In the genomic region with DNA sequence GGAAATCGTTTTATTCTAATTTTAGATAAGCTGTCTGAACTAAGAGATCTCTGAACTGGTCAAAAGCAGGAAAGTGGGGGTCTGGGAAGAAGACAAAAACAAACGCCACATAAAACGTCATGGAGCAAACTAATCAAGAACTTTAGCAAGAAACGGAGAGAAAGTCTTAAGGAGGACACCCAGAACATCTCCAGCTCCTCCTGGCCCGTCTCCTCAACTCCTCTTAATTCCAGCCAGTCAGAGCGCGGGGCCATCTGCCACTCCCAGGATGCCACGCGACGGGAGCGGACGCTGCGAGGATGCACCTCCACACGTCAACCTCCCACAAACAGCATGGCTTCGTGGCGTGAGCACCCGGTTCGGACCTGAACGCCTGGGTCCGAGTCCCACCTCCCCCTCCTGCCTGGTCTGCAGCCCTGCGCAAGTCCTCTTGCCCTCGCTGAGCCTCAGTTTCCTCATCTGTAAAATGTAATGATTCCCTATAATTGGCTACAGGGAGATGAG, we compare ENCODE assay signal across 8 cellular contexts. TPM values are rescaled to one million over a fixed set of nuclear protein-coding genes. Genes with fewer than 3 reads are reported as not detected.
DNase-seq lines count a peak whose midpoint lies in the region; ATAC-seq, FAIRE-seq and TF ChIP-seq lines count a peak whose summit lies in the region.

No MANE protein-coding gene starts in this region.

- H4K20me1 ChIP-seq in smooth muscle cell (ENCODE audit: low read depth), result peaks cover 78% of the 10 kb centered on the region

- peak; percentile 79 for DNase-seq in NCI-H2227 (lab: John Stamatoyannopoulos, UW; ENCODE audit: unreplicated experiment)
- peak; percentile 64 for DNase-seq in WTC11 (ENCODE audit: low spot score)
- peak; percentile 61 for DNase-seq in bronchial epithelial cell (ENCODE audit: low read depth)
- DNase-seq in immature natural killer cell, result peak; percentile 47 to 52 (median 52)
- peak; percentile 33 for DNase-seq in smooth muscle cell (lab: John Stamatoyannopoulos, UW; ENCODE audit: unreplicated experiment)

- peak overlapping the region; percentile 88 for H3K4me2 ChIP-seq in smooth muscle cell

- POLR2A ChIA-PET in WTC11 (lab: Charles Lee), result interaction anchor here (1.0 kb wide), 1 partner anchor 17 kb away, joined by 4 read pairs; no protein-coding TSS in a partner anchor

- H3K9me3 ChIP-seq in smooth muscle cell (replicated peaks; ENCODE audit: low read depth), result no peaks in the 10 kb centered on the region

- TF ChIP-seq CTCF in WTC11 (IDR thresholded peaks at IDR 0.05) (no peak), bronchial epithelial cell (IDR thresholded peaks at IDR 0.05; ENCODE audit: insufficient read depth, low read length, severe bottlenecking) (no peak), smooth muscle cell (IDR thresholded peaks at IDR 0.05; ENCODE audit: borderline replicate concordance, insufficient read depth, poor library complexity, severe bottlenecking) (no peak)

- H3K4me1 Mint-ChIP-seq in WTC11 (peaks cover 59% of the 10 kb centered on the region), immature natural killer cell (peaks cover 35 to 54% of the 10 kb centered on the region in 2 donors)

- 1% methylated on average over 22 of the region's 22 CpGs for WGBS in smooth muscle cell (ENCODE audit: low lambda C conversion rate)

- H3K9me3 Mint-ChIP-seq in WTC11, result no peaks in the 10 kb centered on the region
- no peaks in the 10 kb centered on the region for H3K9me3 Mint-ChIP-seq in immature natural killer cell

- H3K36me3 ChIP-seq in bronchial epithelial cell (ENCODE audit: control insufficient read depth, insufficient read depth, low read length) (peaks cover 3% of the 10 kb centered on the region), smooth muscle cell (ENCODE audit: low read depth) (no peaks in the 10 kb centered on the region)

- H3K27me3 Mint-ChIP-seq in WTC11 (ENCODE audit: low read depth) (peaks cover 21% of the 10 kb centered on the region), immature natural killer cell (ENCODE audit: low read depth in 3 of 3) (peaks cover 13 to 19% (median 18%) of the 10 kb centered on the region in 3 donors)

- peak overlapping the region; percentile 76 for H3K9ac ChIP-seq in smooth muscle cell (ENCODE audit: low read depth)

- FAIRE-seq in G401.6 (lab: Jason Lieb, UNC), result peak; percentile 64
- FAIRE-seq in bronchial epithelial cell (lab: Jason Lieb, UNC), result no peak

- peak overlapping the region; percentile 96 for H3K4me3 ChIP-seq in bronchial epithelial cell (ENCODE audit: low read depth, low read length)
- peak overlapping the region; percentile 80 for H3K4me3 ChIP-seq in smooth muscle cell

- no peaks in the 10 kb centered on the region for H3F3A ChIP-seq in smooth muscle cell (ENCODE audit: low read depth)

- H3K27ac Mint-ChIP-seq in WTC11, result peak overlapping the region; percentile 91
- peak overlapping the region; percentile 91 to 97 (median 96) for H3K27ac Mint-ChIP-seq in immature natural killer cell

- peak overlapping the region; percentile 88 for H2AFZ ChIP-seq in smooth muscle cell (ENCODE audit: low read depth)

- H3K36me3 Mint-ChIP-seq in WTC11, result peaks cover 12% of the 10 kb centered on the region
- no peaks in the 10 kb centered on the region for H3K36me3 Mint-ChIP-seq in immature natural killer cell

- H3K4me3 Mint-ChIP-seq in WTC11 (peak overlapping the region; percentile 81), immature natural killer cell (peak overlapping the region; percentile 93 to 98 (median 98))

- CTCF ChIA-PET in WTC11 (lab: Charles Lee), result interaction anchor here (0.6 to 1.0 kb wide), 6 partner anchors 34 to 64 kb away, joined by 3 to 7 read pairs (median 4); no protein-coding TSS in a partner anchor

- peaks cover 29% of the 10 kb centered on the region for H3K4me1 ChIP-seq in smooth muscle cell (ENCODE audit: low read depth)

- H3K27ac ChIP-seq in smooth muscle cell (ENCODE audit: low read depth), result peak overlapping the region; percentile 87

- H3K79me2 ChIP-seq in smooth muscle cell (ENCODE audit: low read depth), result peaks cover 86% of the 10 kb centered on the region

- ATAC-seq in HG02763 (IDR thresholded peaks at IDR 0.05; ENCODE audit: unreplicated experiment) (peak; percentile 19), WTC11 (peak; percentile 3), HG03460 (IDR thresholded peaks at IDR 0.05; ENCODE audit: unreplicated experiment) (no peak)

- H3K27me3 ChIP-seq in bronchial epithelial cell (ENCODE audit: control insufficient read depth, insufficient read depth, low read length), result no peaks in the 10 kb centered on the region
- no peaks in the 10 kb centered on the region for H3K27me3 ChIP-seq in smooth muscle cell (ENCODE audit: low read depth)

TF ChIP-seq in WTC11, 78 proteins besides CTCF, POLR2A, EP300 and RAD21 (continues in another document):
- TF ChIP-seq JUN (CRISPR knock-in tag; IDR thresholded peaks at IDR 0.05) (no peak), NFATC4 (CRISPR knock-in tag; IDR thresholded peaks at IDR 0.05) (no peak), JAZF1 (CRISPR knock-in tag; IDR thresholded peaks at IDR 0.05) (no peak), GTF2I (CRISPR knock-in tag; conservative IDR thresholded peaks at IDR 0.05) (peak; percentile 86), EMX1 (CRISPR knock-in tag; IDR thresholded peaks at IDR 0.05) (0 out of 2 replicates have a peak, but pooled peaks have one; percentile 51), CREB1 (CRISPR knock-in tag; IDR thresholded peaks at IDR 0.05) (peak; percentile 6; the same call in 1 of the 2 replicates), FOXK1 (CRISPR knock-in tag; IDR thresholded peaks at IDR 0.05) (no peak), STAT6 (CRISPR knock-in tag; conservative IDR thresholded peaks at IDR 0.05; ENCODE audit: low read depth) (no peak), ZNF671 (CRISPR knock-in tag; IDR thresholded peaks at IDR 0.05) (0 out of 2 replicates have a peak, but pooled peaks have one; percentile 15), HMGXB4 (CRISPR knock-in tag; IDR thresholded peaks at IDR 0.05) (peak; percentile 27; the same call in 1 of the 2 replicates)
- TF ChIP-seq, protein P1, sequence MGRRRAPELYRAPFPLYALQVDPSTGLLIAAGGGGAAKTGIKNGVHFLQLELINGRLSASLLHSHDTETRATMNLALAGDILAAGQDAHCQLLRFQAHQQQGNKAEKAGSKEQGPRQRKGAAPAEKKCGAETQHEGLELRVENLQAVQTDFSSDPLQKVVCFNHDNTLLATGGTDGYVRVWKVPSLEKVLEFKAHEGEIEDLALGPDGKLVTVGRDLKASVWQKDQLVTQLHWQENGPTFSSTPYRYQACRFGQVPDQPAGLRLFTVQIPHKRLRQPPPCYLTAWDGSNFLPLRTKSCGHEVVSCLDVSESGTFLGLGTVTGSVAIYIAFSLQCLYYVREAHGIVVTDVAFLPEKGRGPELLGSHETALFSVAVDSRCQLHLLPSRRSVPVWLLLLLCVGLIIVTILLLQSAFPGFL (CRISPR knock-in tag; IDR thresholded peaks at IDR 0.05; ENCODE audit: borderline replicate concordance), result no peak

RNA-seq across cellular contexts. Expression of gene MMS19, which starts 0.6 kb away (rescaled TPM):
- total RNA-seq in WTC11 (2021) (135 to 153 TPM (median 141 TPM) in 3 replicates), bronchial epithelial cell (23.2 and 38.2 TPM in 2 replicates), smooth muscle cell (97.9 and 125 TPM in 2 replicates)
- polyA plus RNA-seq in immature natural killer cell (10 to 100 TPM; 21.8 to 32.0 (median 29.6) TPM), smooth muscle cell (76.8 and 81.4 TPM in 2 replicates)

RNA-seq across cellular contexts. Expression of gene UBTD1, which starts 1.1 kb away (rescaled TPM):
- 29.1 to 35.7 TPM (median 31.2 TPM) in 3 replicates for total RNA-seq in WTC11 (2021)
- total RNA-seq in bronchial epithelial cell, result 11.1 and 12.4 TPM in 2 replicates
- 1 to 10 TPM; 1.7 to 3.2 (median 2.9) TPM for polyA plus RNA-seq in immature natural killer cell
- 26.5 and 27.1 TPM in 2 replicates for total RNA-seq in smooth muscle cell
- polyA plus RNA-seq in smooth muscle cell, result 59.9 and 61.5 TPM in 2 replicates

RNA-seq across cellular contexts. Expression of gene ZDHHC16, which starts 51.6 kb away (rescaled TPM):
- 39.6 to 44.4 TPM (median 44.0 TPM) in 3 replicates for total RNA-seq in WTC11 (2021)
- total RNA-seq in bronchial epithelial cell, result 31.9 and 37.6 TPM in 2 replicates
- polyA plus RNA-seq in immature natural killer cell, result 10 to 100 TPM; 19.9 to 38.5 (median 27.1) TPM
- 48.5 and 50.3 TPM in 2 replicates for total RNA-seq in smooth muscle cell
- 73.3 and 81.1 TPM in 2 replicates for polyA plus RNA-seq in smooth muscle cell

RNA-seq across cellular contexts. Expression of gene EXOSC1, which starts 51.8 kb away (rescaled TPM):
- total RNA-seq in WTC11 (2021) (48.4 to 53.7 TPM (median 50.0 TPM) in 3 replicates), bronchial epithelial cell (30.9 and 34.2 TPM in 2 replicates), smooth muscle cell (44.9 and 48.7 TPM in 2 replicates)
- polyA plus RNA-seq in immature natural killer cell (10 to 100 TPM; 60.3 to 96.0 (median 66.8) TPM), smooth muscle cell (61.5 and 97.5 TPM in 2 replicates)
